25 cellular contexts compared by ENCODE assay signal in the genomic region with DNA sequence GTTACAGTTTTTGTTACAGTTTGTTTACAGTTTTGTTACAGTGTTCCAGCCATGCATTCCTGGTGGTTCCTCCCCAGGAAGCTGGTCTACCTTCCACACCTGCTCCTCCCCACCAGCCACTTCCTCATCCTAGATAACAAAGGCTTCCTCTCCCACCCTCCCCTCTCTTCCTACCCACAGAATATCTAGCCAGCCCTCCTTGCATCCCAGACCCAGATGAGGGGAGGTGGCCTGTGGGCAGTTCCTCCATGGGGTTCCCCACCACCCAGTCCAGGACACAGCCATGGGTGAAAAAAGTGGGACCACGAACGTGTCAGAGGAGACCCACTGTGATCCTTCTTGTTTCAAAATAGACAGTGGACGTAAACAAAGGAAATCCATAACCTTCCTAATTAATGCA.
DNase-seq lines count a peak whose midpoint lies in the region; ATAC-seq, FAIRE-seq and TF ChIP-seq lines count a peak whose summit lies in the region.
"Had no signal": no experiment of that assay in that cellular context is flagged by ENCODE, and none has a peak within 500 bp of the region (broad histone marks: within the 10 kb centered on the region; RNA-seq: fewer than 3 reads in every experiment).

No MANE protein-coding gene starts in this region.

- no peak overlapping the region for H2BK5ac ChIP-seq in H9 (ENCODE audit: insufficient read length, low read length)
- H2BK5ac ChIP-seq in H1 (ENCODE audit: low read depth, low read length), result no peak overlapping the region

- H3K27ac ChIP-seq in BLaER1 (no peak overlapping the region), H9 (ENCODE audit: insufficient read length, low read depth, low read length) (no peak overlapping the region), H1 (ENCODE audit: low read depth, low read length) (no peak overlapping the region), WERI-Rb-1 (no peak overlapping the region)

- no peak overlapping the region for H3K14ac ChIP-seq in H9 (ENCODE audit: insufficient read depth, low read length)
- no peak overlapping the region for H3K14ac ChIP-seq in H1 (ENCODE audit: insufficient read length)

- no peak for TF ChIP-seq POLR2A in H1 (IDR thresholded peaks at IDR 0.05; ENCODE audit: control extremely low read depth in 1 of 2, low read depth in 2 of 2, low read length in 2 of 2)

- H3K36me3 Mint-ChIP-seq in H9 (ENCODE audit: insufficient read depth in 1 of 3, low read depth in 3 of 3) (peaks cover 0 to 9% (median 0%) of the 10 kb centered on the region in 3 experiments; a peak in 2 of 7 replicates), progenitor cell of endocrine pancreas (ENCODE audit: insufficient read depth) (peaks cover 22% of the 10 kb centered on the region)
- H3K36me3 Mint-ChIP-seq in activated naive CD4-positive, alpha-beta T cell treated with anti-CD3 and anti-CD28 coated beads, Interleukin-2, amount 50 U/mL, for 72 hours, result no peaks in the 10 kb centered on the region
- H3K36me3 Mint-ChIP-seq: CD4-positive, alpha-beta memory T cell had no signal

- H3K36me3 ChIP-seq in BLaER1, result peaks cover 27% of the 10 kb centered on the region
- peaks cover 0 to 3% (median 0%) of the 10 kb centered on the region in 4 experiments; a peak in 3 of 8 replicates for H3K36me3 ChIP-seq in H1 (ENCODE audit: control insufficient read depth in 2 of 4, insufficient read depth in 4 of 4, low read length in 3 of 4)
- H3K36me3 ChIP-seq in HAP-1 (replicated peaks), result no peaks in the 10 kb centered on the region
- H3K36me3 ChIP-seq in WERI-Rb-1, result no peaks in the 10 kb centered on the region; the same call in 1 of the 2 replicates

- TF ChIP-seq EP300 in H1 (IDR thresholded peaks at IDR 0.05; ENCODE audit: borderline replicate concordance in 1 of 2, low read depth in 2 of 2, low read length in 2 of 2), result no peak

- POLR2A ChIA-PET in H1 (lab: Charles Lee; ENCODE audit: partially characterized antibody), result interaction anchor here (0.6 kb wide), 1 partner anchor 11 kb away, joined by 3 read pairs; no protein-coding TSS in a partner anchor

- no peak overlapping the region for H3K18ac ChIP-seq in H9 (ENCODE audit: insufficient read length, low read depth, low read length)
- H3K18ac ChIP-seq in H1 (ENCODE audit: extremely low read depth, low read length), result no peak overlapping the region

- H3K4me1 ChIP-seq in BLaER1 (peaks cover 8% of the 10 kb centered on the region), H9 (ENCODE audit: insufficient read depth, low read length) (peaks cover 4% of the 10 kb centered on the region; the same call in 1 of the 2 replicates), H1 (replicated peaks in 1 of 4; ENCODE audit: control insufficient read depth in 3 of 4, insufficient read depth in 4 of 4, low read length in 3 of 4) (peaks cover 0 to 9% (median 3%) of the 10 kb centered on the region in 4 experiments; a peak in 4 of 7 replicates), HAP-1 (no peaks in the 10 kb centered on the region)
- H3K4me1 ChIP-seq: Caco-2 had no signal

- WGBS in H9 (ENCODE audit: extremely low coverage, insufficient read length, low lambda C conversion rate), result no CpG with 5 or more reads among the region's 3 CpGs
- 88% methylated on average over 3 of the region's 3 CpGs; no CpG with 5 or more reads in 1 of the 2 experiments for WGBS in H1 (ENCODE audit: extremely low coverage in 1 of 2, insufficient coverage in 1 of 2, insufficient read length in 1 of 2, insufficient replicate concordance in 2 of 2, low coverage in 1 of 2, low lambda C conversion rate in 2 of 2, missing lambda C conversion rate in 1 of 2), 2 experiments

- TF ChIP-seq RAD21 in H1 (IDR thresholded peaks at IDR 0.05 in 1 of 2, conservative IDR thresholded peaks at IDR 0.05 in 1 of 2; ENCODE audit: low read depth in 2 of 2, low read length in 2 of 2), result no peak

- H4K5ac ChIP-seq in H9 (ENCODE audit: insufficient read length, low read depth, low read length) (no peak overlapping the region), H1 (ENCODE audit: insufficient read length, low read depth, low read length) (no peak overlapping the region)

- H3K23ac ChIP-seq in H9 (ENCODE audit: insufficient read length, low read depth, low read length), result no peak overlapping the region
- H3K23ac ChIP-seq in H1 (ENCODE audit: insufficient read length), result no peak overlapping the region

- H3K4me3 Mint-ChIP-seq in H9 (no peak overlapping the region), progenitor cell of endocrine pancreas (ENCODE audit: low read depth) (no peak overlapping the region)
- H3K4me3 Mint-ChIP-seq: CD4-positive, alpha-beta memory T cell had no signal

- in situ Hi-C loops in HAP-1 (cut with MboI; ENCODE audit: low sequenced_read_pairs), result no loop called here

- TF ChIP-seq CTCF in H9 (conservative IDR thresholded peaks at IDR 0.05) (no peak), H1 (IDR thresholded peaks at IDR 0.05; ENCODE audit: control extremely low read depth in 1 of 3, insufficient read depth in 1 of 3, low read depth in 1 of 3, low read length in 3 of 3) (no peak), progenitor cell of endocrine pancreas (IDR thresholded peaks at IDR 0.05; ENCODE audit: unreplicated experiment) (no peak), WERI-Rb-1 (IDR thresholded peaks at IDR 0.05; ENCODE audit: low read depth, low read length) (no peak)

- H3K56ac ChIP-seq in H9 (ENCODE audit: insufficient read length, low read depth, low read length) (no peak overlapping the region), H1 (replicated peaks; ENCODE audit: insufficient read length, low read depth, low read length) (no peak overlapping the region)

- no peak overlapping the region for H3K9ac ChIP-seq in BLaER1
- H3K9ac ChIP-seq in H9 (ENCODE audit: extremely low read depth, insufficient read length, low read length), result no peak overlapping the region
- H3K9ac ChIP-seq in H1 (replicated peaks in 1 of 4; ENCODE audit: extremely low read depth in 1 of 4, low read depth in 3 of 4, low read length in 3 of 4), result no peak overlapping the region
- H3K9ac ChIP-seq: SK-N-SH had no signal

- no peak overlapping the region for H2AK5ac ChIP-seq in H9 (ENCODE audit: insufficient read length, low read length)
- no peak overlapping the region for H2AK5ac ChIP-seq in H1 (ENCODE audit: low read depth, low read length)

- H2BK20ac ChIP-seq in H9 (ENCODE audit: low read depth, low read length, poor library complexity, severe bottlenecking) (no peak overlapping the region), H1 (ENCODE audit: low read length) (no peak overlapping the region)

- no peak overlapping the region for H2AFZ ChIP-seq in H9 (ENCODE audit: low read length)
- no peak overlapping the region for H2AFZ ChIP-seq in H1 (ENCODE audit: low read length)

- H3K4ac ChIP-seq in H9 (ENCODE audit: low read depth, low read length), result no peak overlapping the region
- no peak overlapping the region for H3K4ac ChIP-seq in H1 (replicated peaks; ENCODE audit: insufficient read length, low read depth, low read length)

- H2BK12ac ChIP-seq in H9 (ENCODE audit: insufficient read length, low read depth, low read length), result no peak overlapping the region
- H2BK12ac ChIP-seq in H1 (ENCODE audit: low read depth, low read length), result no peak overlapping the region

- H2BK120ac ChIP-seq in H9 (ENCODE audit: low read depth, low read length, poor library complexity, severe bottlenecking) (no peak overlapping the region), H1 (replicated peaks; ENCODE audit: low read depth, low read length) (no peak overlapping the region)

- H3T11ph ChIP-seq in H9 (ENCODE audit: low read length), result no peak overlapping the region

- H3K9me3 Mint-ChIP-seq in H9, result no peaks in the 10 kb centered on the region
- no peaks in the 10 kb centered on the region for H3K9me3 Mint-ChIP-seq in progenitor cell of endocrine pancreas (ENCODE audit: low read depth)
- H3K9me3 Mint-ChIP-seq in activated naive CD4-positive, alpha-beta T cell treated with anti-CD3 and anti-CD28 coated beads, Interleukin-2, amount 50 U/mL, for 72 hours, result no peaks in the 10 kb centered on the region
- H3K9me3 Mint-ChIP-seq: CD4-positive, alpha-beta memory T cell had no signal

- H3K4me2 ChIP-seq in BLaER1 (peak overlapping the region; percentile 27; the same call in 1 of the 2 replicates), H9 (ENCODE audit: insufficient read depth, insufficient read length, low read length) (no peak overlapping the region), H1 (ENCODE audit: insufficient read depth in 1 of 2, low read depth in 2 of 2, low read length in 2 of 2) (no peak overlapping the region)
- H3K4me2 ChIP-seq: SK-N-SH had no signal

- no peaks in the 10 kb centered on the region for H3K79me1 ChIP-seq in H9 (ENCODE audit: insufficient read depth, low read depth, low read length, poor library complexity, severe bottlenecking)
- H3K79me1 ChIP-seq in H1 (ENCODE audit: low read depth, low read length), result no peaks in the 10 kb centered on the region; the same call in 1 of the 2 replicates

- H3K23me2 ChIP-seq in H9 (ENCODE audit: insufficient read length, low read depth, low read length, poor library complexity, severe bottlenecking) (peaks cover under 1% of the 10 kb centered on the region), H1 (ENCODE audit: low read depth, low read length) (no peaks in the 10 kb centered on the region)

- H3K27me3 ChIP-seq in BLaER1, result no peaks in the 10 kb centered on the region
- no peaks in the 10 kb centered on the region for H3K27me3 ChIP-seq in H9 (ENCODE audit: insufficient read depth, low read length)
- H3K27me3 ChIP-seq in H1 (replicated peaks in 1 of 4; ENCODE audit: control insufficient read depth in 3 of 4, extremely low read depth in 1 of 4, insufficient read depth in 3 of 4, low read length in 3 of 4), result no peaks in the 10 kb centered on the region
- H3K27me3 ChIP-seq in HAP-1 (ENCODE audit: low read depth), result no peaks in the 10 kb centered on the region
- no peaks in the 10 kb centered on the region for H3K27me3 ChIP-seq in WERI-Rb-1 (ENCODE audit: insufficient read depth, low read depth, severe bottlenecking)
- H3K27me3 ChIP-seq: MG63 had no signal

- H3K9me3 ChIP-seq in BLaER1 (no peaks in the 10 kb centered on the region), H9 (ENCODE audit: control insufficient read depth, low read depth, low read length) (no peaks in the 10 kb centered on the region), H1 (ENCODE audit: insufficient read depth in 2 of 2, low read depth in 1 of 2, low read length in 1 of 2) (no peaks in the 10 kb centered on the region), HAP-1 (no peaks in the 10 kb centered on the region), WERI-Rb-1 (ENCODE audit: severe bottlenecking) (no peaks in the 10 kb centered on the region)
- H3K9me3 ChIP-seq: Caco-2, MG63, SK-N-SH had no signal

- H3K4me3 ChIP-seq in BLaER1 (no peak overlapping the region), H1 (ENCODE audit: extremely low read depth in 1 of 4, insufficient read depth in 2 of 4, low read depth in 3 of 4, low read length in 4 of 4) (no peak overlapping the region), HAP-1 (no peak overlapping the region), WERI-Rb-1 (ENCODE audit: low read depth, low read length) (no peak overlapping the region)
- H3K4me3 ChIP-seq: GM12878, MG63 had no signal

- H2BK15ac ChIP-seq in H9 (ENCODE audit: low read depth, low read length) (no peak overlapping the region), H1 (ENCODE audit: low read length) (no peak overlapping the region)

- H3K79me2 ChIP-seq in H9 (ENCODE audit: insufficient read depth, low read length) (no peaks in the 10 kb centered on the region), H1 (ENCODE audit: control insufficient read depth in 1 of 2, insufficient read depth in 2 of 2, low read length in 2 of 2) (no peaks in the 10 kb centered on the region)

- peak; percentile 15 for DNase-seq in H9
- no peak for DNase-seq in H1 (ENCODE audit: low read depth in 1 of 2, low spot score in 2 of 2)
- no peak for DNase-seq in progenitor cell of endocrine pancreas (ENCODE audit: low spot score, unreplicated experiment)
- DNase-seq in activated naive CD4-positive, alpha-beta T cell treated with anti-CD3 and anti-CD28 coated beads, Interleukin-2, amount 50 U/mL, for 72 hours (ENCODE audit: low spot score in 2 of 2), result no peak
- DNase-seq in HAP-1 (ENCODE audit: low spot score in 2 of 2), result no peak
- DNase-seq in WERI-Rb-1, result no peak
- DNase-seq: C1 segment of cervical spinal cord; Caco-2; CD4-positive, alpha-beta memory T cell; GOT3; KG1; MG63; NCI-H1105 treated with DMSO at 0.1 percent for 48 hours; NCI-H187 treated with DMSO at 0.1 percent for 48 hours; NCI-H2171 treated with DMSO at 0.1 percent for 48 hours; NCI-H345; NCI-H524; NCI-H774; SK-N-SH; SW 1271 had no signal

- CTCF ChIA-PET in H1 (lab: Charles Lee; ENCODE audit: partially characterized antibody), result interaction anchor here (1.2 to 1.7 kb wide), 3 partner anchors 8 to 204 kb away, joined by 3 to 4 read pairs (median 3); no protein-coding TSS in a partner anchor

- H3K27ac Mint-ChIP-seq in H9 (no peak overlapping the region), progenitor cell of endocrine pancreas (peak overlapping the region; percentile 33)
- H3K27ac Mint-ChIP-seq in activated naive CD4-positive, alpha-beta T cell treated with anti-CD3 and anti-CD28 coated beads, Interleukin-2, amount 50 U/mL, for 72 hours, result no peak overlapping the region
- H3K27ac Mint-ChIP-seq: CD4-positive, alpha-beta memory T cell had no signal

- H4K20me1 ChIP-seq in BLaER1, result no peaks in the 10 kb centered on the region
- H4K20me1 ChIP-seq in H9 (ENCODE audit: control insufficient read depth, insufficient read depth, insufficient read length), result no peaks in the 10 kb centered on the region
- H4K20me1 ChIP-seq in H1 (replicated peaks in 1 of 2; ENCODE audit: control insufficient read depth in 1 of 2, insufficient read depth in 2 of 2, low read length in 2 of 2), result no peaks in the 10 kb centered on the region

- no peak overlapping the region for H4K8ac ChIP-seq in H9 (replicated peaks; ENCODE audit: insufficient read length, low read depth, low read length)
- H4K8ac ChIP-seq in H1 (ENCODE audit: extremely low read depth, insufficient read depth, low read length), result peak overlapping the region; percentile 18

- no peak overlapping the region for H4K91ac ChIP-seq in H9 (ENCODE audit: insufficient read length, low read depth, low read length)
- no peak overlapping the region for H4K91ac ChIP-seq in H1 (replicated peaks; ENCODE audit: insufficient read length, low read length)

- no peak for ATAC-seq in activated naive CD4-positive, alpha-beta T cell treated with anti-CD3 and anti-CD28 coated beads, Interleukin-2, amount 50 U/mL, for 72 hours
- ATAC-seq: GM12878 had no signal

- H3K4me1 Mint-ChIP-seq in H9 (peaks cover 28 to 30% of the 10 kb centered on the region in 2 experiments), progenitor cell of endocrine pancreas (ENCODE audit: low read depth) (no peaks in the 10 kb centered on the region)
- H3K4me1 Mint-ChIP-seq: CD4-positive, alpha-beta memory T cell had no signal

- no peak for FAIRE-seq in H1 (lab: Jason Lieb, UNC)
- FAIRE-seq: A204.1, G401.6, GM12878, RCC 7860 had no signal

- H3K27me3 Mint-ChIP-seq in H9 (ENCODE audit: low read depth) (no peaks in the 10 kb centered on the region), progenitor cell of endocrine pancreas (no peaks in the 10 kb centered on the region)
